In the genomic region with DNA sequence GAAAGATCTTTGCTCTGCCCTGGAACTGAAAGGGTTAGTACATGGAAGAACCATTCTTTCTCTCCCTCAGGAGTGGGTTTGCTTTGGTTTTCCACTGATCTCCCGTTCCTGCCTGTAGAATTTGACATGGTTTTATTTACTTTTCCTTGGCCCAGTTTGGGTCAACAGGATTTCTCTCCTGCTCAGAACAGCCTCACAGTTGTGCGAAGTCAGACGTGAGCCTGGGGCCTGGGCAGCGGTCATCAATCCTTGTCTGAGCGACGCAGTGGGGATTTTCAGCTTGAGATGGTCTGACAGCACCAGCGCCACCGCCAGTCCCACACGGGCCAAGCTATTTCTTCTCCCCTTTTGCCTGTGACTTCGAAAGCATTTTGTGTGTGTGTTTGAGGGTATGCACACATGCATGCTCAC, we compare ENCODE assay signal across 11 cellular contexts. TPM values are rescaled to one million over a fixed set of nuclear protein-coding genes. Genes with fewer than 3 reads are reported as not detected.
"Had no signal": no experiment of that assay in that cellular context is flagged by ENCODE, and none has a peak within 500 bp of the region (broad histone marks: within the 10 kb centered on the region; RNA-seq: fewer than 3 reads in every experiment).

No MANE protein-coding gene starts in this region.

- H3K4me1 ChIP-seq: prostate gland, SJSA1 had no signal

- ATAC-seq: left ventricle myocardium superior, sciatic nerve had no signal

- DNase-seq: activated CD4-positive, alpha-beta T cell treated with anti-CD3 and anti-CD28 coated beads for 48 hours; activated naive CD4-positive, alpha-beta T cell treated with Interleukin-2 at 50 U/mL for 16 hours; islet precursor cell; left ventricle myocardium superior; nucleus accumbens; stimulated activated CD4-positive, alpha-beta T cell treated with anti-CD3 and anti-CD28 coated beads, Interleukin-2, amount 100 ng/mL, for 48 hours; stimulated activated naive CD4-positive, alpha-beta T cell treated with Interleukin-2 at 50 U/mL for 16 hours; T-helper 9 cell had no signal

- H3K27ac ChIP-seq: prostate gland, SJSA1 had no signal

RNA-seq across cellular contexts. Expression of a gene that starts 58.2 kb away (rescaled TPM):
- total RNA-seq: SJSA1 had no signal
